In genomic region chr19:35797663-35798062, GRCh38 we compare ENCODE assay signal across 12 cellular contexts. TPM values are rescaled to one million over a fixed set of nuclear protein-coding genes. Genes with fewer than 3 reads are reported as not detected.
A peak's percentile ranks its signal among the peaks of the same experiment; 100 is the strongest.
DNase-seq lines count a peak whose midpoint lies in the region; ATAC-seq lines count a peak whose summit lies in the region.
"Had no signal": no experiment of that assay in that cellular context is flagged by ENCODE, and none has a peak within 500 bp of the region (broad histone marks: within the 10 kb centered on the region; RNA-seq: fewer than 3 reads in every experiment).

No MANE protein-coding gene starts in this region.

- H3K4me3 ChIP-seq in iPS-11a (ENCODE audit: low read depth, low read length): peak overlapping the region; percentile 13

- ATAC-seq in GM21515 (IDR thresholded peaks at IDR 0.05; ENCODE audit: unreplicated experiment): no peak

- peak; percentile 28 for DNase-seq in activated CD4-positive, alpha-beta T cell treated with anti-CD3 and anti-CD28 coated beads for 48 hours
- DNase-seq in activated CD4-positive, alpha-beta T cell treated with anti-CD3 and anti-CD28 coated beads for 1 hour: no peak
- peak; percentile 49 for DNase-seq in SK-N-DZ (ENCODE audit: low spot score)
- DNase-seq in pons (ENCODE audit: low spot score): peak; percentile 8
- no peak for DNase-seq in HuH-7 (ENCODE audit: low spot score)
- DNase-seq in effector CD4-positive, alpha-beta T cell: no peak
- DNase-seq: aorta, DMS79 treated with DMSO at 0.1 percent for 48 hours, NCI-H2029 treated with DMSO at 0.1 percent for 48 hours, T-helper 1 cell had no signal

RNA-seq across cellular contexts. Expression of gene PRODH2, which starts 15.0 kb away (rescaled TPM):
- polyA plus RNA-seq in SK-N-DZ (2014; cell fraction: cytosol; rRNA removed): not detected in 2 replicates
- polyA plus RNA-seq in SK-N-DZ (2014; cell fraction: nucleus; rRNA removed): not detected in 2 replicates
- polyA plus RNA-seq: aorta had no signal

RNA-seq across cellular contexts. Expression of gene ARHGAP33, which starts 22.3 kb away (rescaled TPM):
- 8.0 and 18.4 TPM in 2 replicates for polyA plus RNA-seq in SK-N-DZ (2014; cell fraction: cytosol; rRNA removed)
- polyA plus RNA-seq in SK-N-DZ (2014; cell fraction: nucleus; rRNA removed): 68.8 and 86.8 TPM in 2 replicates

RNA-seq across cellular contexts. Expression of gene PROSER3, which starts 39.7 kb away (rescaled TPM):
- polyA plus RNA-seq in SK-N-DZ (2014; cell fraction: cytosol; rRNA removed): 1.2 and 3.7 TPM in 2 replicates
- 4.4 and 11.4 TPM in 2 replicates for polyA plus RNA-seq in SK-N-DZ (2014; cell fraction: nucleus; rRNA removed)

RNA-seq across cellular contexts. Expression of gene HSPB6, which starts 40.8 kb away (rescaled TPM):
- polyA plus RNA-seq in SK-N-DZ (2014; cell fraction: cytosol; rRNA removed): not detected in 2 replicates
- polyA plus RNA-seq in SK-N-DZ (2014; cell fraction: nucleus; rRNA removed): 0.41 TPM in 1 of 2 replicates, not detected in the other

RNA-seq across cellular contexts. Expression of gene LIN37, which starts 49.3 kb away (rescaled TPM):
- polyA plus RNA-seq in SK-N-DZ (2014; cell fraction: cytosol; rRNA removed): 8.2 and 11.0 TPM in 2 replicates
- 40.1 and 53.4 TPM in 2 replicates for polyA plus RNA-seq in SK-N-DZ (2014; cell fraction: nucleus; rRNA removed)

Comparison
In these comparisons a context has a peak if more than half of its experiments do, and no peak if none do; other contexts are left out.
1. DNase-seq: peak in activated CD4-positive, alpha-beta T cell treated with anti-CD3 and anti-CD28 coated beads for 48 hours (single experiment), SK-N-DZ (single experiment) and pons (single experiment); none in activated CD4-positive, alpha-beta T cell treated with anti-CD3 and anti-CD28 coated beads for 1 hour (single experiment), HuH-7 (single experiment) and effector CD4-positive, alpha-beta T cell (single experiment).